21 cellular contexts compared by ENCODE assay signal in the genomic region with DNA sequence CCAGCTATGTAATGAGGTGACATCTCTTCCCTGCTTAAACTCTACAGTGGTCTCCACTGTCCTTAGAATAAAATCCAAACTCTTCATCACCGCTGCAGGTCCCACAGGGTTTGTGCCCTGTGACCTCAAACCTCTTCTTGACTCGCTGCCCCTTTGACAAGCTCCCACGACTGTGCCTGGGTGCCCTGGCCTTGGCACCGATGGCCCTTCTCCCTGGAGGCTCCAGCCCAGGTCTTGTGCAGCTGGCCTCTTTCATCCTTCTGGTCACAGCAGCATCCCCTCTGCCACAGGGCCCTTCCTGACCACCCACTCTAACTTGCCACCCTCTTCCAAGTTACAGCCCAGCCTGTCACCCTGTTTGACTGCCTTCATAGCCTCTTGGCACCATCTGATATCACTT.
"Had no signal": no experiment of that assay in that cellular context is flagged by ENCODE, and none has a peak within 500 bp of the region (broad histone marks: within the 10 kb centered on the region; RNA-seq: fewer than 3 reads in every experiment).

No MANE protein-coding gene starts in this region.

- H3K4me3 ChIP-seq: MG63 had no signal

- H3K4me1 Mint-ChIP-seq: activated B cell treated with CpG ODN at 0.5 μM for 24 hours; activated naive CD4-positive, alpha-beta T cell treated with anti-CD3 and anti-CD28 coated beads, Interleukin-2, amount 50 U/mL, for 24 hours; IgD-negative memory B cell had no signal

- H3K4me3 Mint-ChIP-seq: activated B cell treated with CpG ODN at 0.5 μM for 24 hours; activated CD4-positive, alpha-beta T cell treated with anti-CD3 and anti-CD28 coated beads, Interleukin-2, amount 10 ng/mL, durations not matched to agents 24 days and 14 days; activated CD8-positive, alpha-beta memory T cell treated with anti-CD3 and anti-CD28 coated beads, Interleukin-2, amount 10 ng/mL, durations not matched to agents 7 days and 5 days; activated naive CD4-positive, alpha-beta T cell treated with anti-CD3 and anti-CD28 coated beads, Interleukin-2, amount 50 U/mL, for 24 hours; activated T-cell treated with anti-CD3 and anti-CD28 coated beads, Interleukin-2, amount 50 U/mL, for 24 hours; IgD-negative memory B cell had no signal

- H3K27me3 ChIP-seq: MG63 had no signal

- H3K27me3 Mint-ChIP-seq: activated B cell treated with CpG ODN at 0.5 μM for 24 hours; activated CD4-positive, alpha-beta T cell treated with anti-CD3 and anti-CD28 coated beads, Interleukin-2, amount 10 ng/mL, durations not matched to agents 24 days and 14 days; activated CD8-positive, alpha-beta memory T cell treated with anti-CD3 and anti-CD28 coated beads, Interleukin-2, amount 10 ng/mL, durations not matched to agents 7 days and 5 days; activated naive CD4-positive, alpha-beta T cell treated with anti-CD3 and anti-CD28 coated beads, Interleukin-2, amount 50 U/mL, for 24 hours; activated T-cell treated with anti-CD3 and anti-CD28 coated beads, Interleukin-2, amount 50 U/mL, for 24 hours; IgD-negative memory B cell had no signal

- H3K36me3 Mint-ChIP-seq: activated CD8-positive, alpha-beta memory T cell treated with anti-CD3 and anti-CD28 coated beads, Interleukin-2, amount 10 ng/mL, durations not matched to agents 7 days and 5 days; activated naive CD4-positive, alpha-beta T cell treated with anti-CD3 and anti-CD28 coated beads, Interleukin-2, amount 50 U/mL, for 24 hours had no signal

- ATAC-seq: activated CD8-positive, alpha-beta memory T cell treated with anti-CD3 and anti-CD28 coated beads, Interleukin-2, amount 10 ng/mL, durations not matched to agents 7 days and 5 days; PC-3 had no signal

- DNase-seq: activated B cell treated with CpG ODN at 0.5 μM for 24 hours; activated CD4-positive, alpha-beta T cell treated with anti-CD3 and anti-CD28 coated beads for 1 hour; activated CD4-positive, alpha-beta T cell treated with anti-CD3 and anti-CD28 coated beads, Interleukin-2, amount 10 ng/mL, durations not matched to agents 24 days and 14 days; activated CD4-positive, alpha-beta T cell treated with anti-CD3 and anti-CD28 coated beads, Interleukin-2, amount 50 U/mL, for 48 hours; activated CD8-positive, alpha-beta memory T cell treated with anti-CD3 and anti-CD28 coated beads, Interleukin-2, amount 10 ng/mL, durations not matched to agents 7 days and 5 days; activated T-cell treated with anti-CD3 and anti-CD28 coated beads, Interleukin-2, amount 50 U/mL, for 24 hours; central memory CD4-positive, alpha-beta T cell; KG1; MG63; NCI-H1105 treated with DMSO at 0.1 percent for 48 hours; NCI-H1436 treated with DMSO at 0.1 percent for 48 hours; NCI-H187; NCI-H2081; NCI-H446; NCI-H524; PC-3; SIG-M5; T-helper 2 cell; T1000 had no signal

- H3K27ac Mint-ChIP-seq: activated B cell treated with CpG ODN at 0.5 μM for 24 hours; activated CD4-positive, alpha-beta T cell treated with anti-CD3 and anti-CD28 coated beads, Interleukin-2, amount 10 ng/mL, durations not matched to agents 24 days and 14 days; activated CD8-positive, alpha-beta memory T cell treated with anti-CD3 and anti-CD28 coated beads, Interleukin-2, amount 10 ng/mL, durations not matched to agents 7 days and 5 days; activated naive CD4-positive, alpha-beta T cell treated with anti-CD3 and anti-CD28 coated beads, Interleukin-2, amount 50 U/mL, for 24 hours; activated T-cell treated with anti-CD3 and anti-CD28 coated beads, Interleukin-2, amount 50 U/mL, for 24 hours had no signal

- H3K9me3 Mint-ChIP-seq: activated B cell treated with CpG ODN at 0.5 μM for 24 hours; activated CD4-positive, alpha-beta T cell treated with anti-CD3 and anti-CD28 coated beads, Interleukin-2, amount 10 ng/mL, durations not matched to agents 24 days and 14 days; activated naive CD4-positive, alpha-beta T cell treated with anti-CD3 and anti-CD28 coated beads, Interleukin-2, amount 50 U/mL, for 24 hours; activated T-cell treated with anti-CD3 and anti-CD28 coated beads, Interleukin-2, amount 50 U/mL, for 24 hours; IgD-negative memory B cell had no signal

- H3K9me3 ChIP-seq: MG63 had no signal
